Comparison of ENCODE assay signal across 1 cellular context in the genomic region with DNA sequence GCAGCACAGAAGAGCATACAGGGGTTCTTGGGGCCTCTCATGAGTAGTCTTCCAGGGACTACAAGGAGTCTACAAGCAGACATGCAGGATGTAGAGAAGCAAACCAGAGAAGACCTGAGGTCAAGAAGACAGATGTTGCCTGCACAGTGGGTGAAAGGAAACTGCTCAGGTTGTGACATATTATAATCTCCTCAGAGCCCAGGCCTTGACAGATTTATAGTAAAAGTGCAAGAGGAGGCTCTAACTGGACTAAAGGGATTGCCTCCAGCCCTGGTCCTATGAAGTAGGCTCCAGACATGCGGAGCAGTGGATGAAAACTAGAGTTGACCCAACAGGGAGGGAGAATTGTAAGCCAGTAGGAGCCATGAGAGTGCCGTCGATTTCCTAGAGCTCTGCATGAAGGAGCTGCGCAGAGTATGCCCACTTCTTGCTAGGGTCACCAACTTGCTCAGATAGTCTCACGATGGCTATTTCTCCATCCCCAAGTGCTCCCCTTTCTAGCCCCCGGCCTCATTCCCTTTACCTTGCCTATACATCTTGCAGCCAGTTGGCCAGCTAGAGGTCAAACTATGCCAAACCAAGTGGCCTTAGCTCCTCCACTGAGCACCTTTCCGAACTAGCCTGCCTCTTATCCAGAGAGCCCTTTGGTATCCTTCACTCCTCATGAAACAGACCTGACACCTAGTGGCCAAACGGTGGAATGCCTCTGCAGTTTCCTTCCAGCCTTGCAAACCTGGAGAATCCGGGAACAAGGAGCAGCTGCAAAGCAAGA.
TF ChIP-seq lines count a peak whose summit lies in the region.

No MANE protein-coding gene starts in this region.

TF ChIP-seq in HEK293, 187 proteins besides CTCF, POLR2A, EP300 and RAD21 (continued from another document):
- TF ChIP-seq, protein P1, sequence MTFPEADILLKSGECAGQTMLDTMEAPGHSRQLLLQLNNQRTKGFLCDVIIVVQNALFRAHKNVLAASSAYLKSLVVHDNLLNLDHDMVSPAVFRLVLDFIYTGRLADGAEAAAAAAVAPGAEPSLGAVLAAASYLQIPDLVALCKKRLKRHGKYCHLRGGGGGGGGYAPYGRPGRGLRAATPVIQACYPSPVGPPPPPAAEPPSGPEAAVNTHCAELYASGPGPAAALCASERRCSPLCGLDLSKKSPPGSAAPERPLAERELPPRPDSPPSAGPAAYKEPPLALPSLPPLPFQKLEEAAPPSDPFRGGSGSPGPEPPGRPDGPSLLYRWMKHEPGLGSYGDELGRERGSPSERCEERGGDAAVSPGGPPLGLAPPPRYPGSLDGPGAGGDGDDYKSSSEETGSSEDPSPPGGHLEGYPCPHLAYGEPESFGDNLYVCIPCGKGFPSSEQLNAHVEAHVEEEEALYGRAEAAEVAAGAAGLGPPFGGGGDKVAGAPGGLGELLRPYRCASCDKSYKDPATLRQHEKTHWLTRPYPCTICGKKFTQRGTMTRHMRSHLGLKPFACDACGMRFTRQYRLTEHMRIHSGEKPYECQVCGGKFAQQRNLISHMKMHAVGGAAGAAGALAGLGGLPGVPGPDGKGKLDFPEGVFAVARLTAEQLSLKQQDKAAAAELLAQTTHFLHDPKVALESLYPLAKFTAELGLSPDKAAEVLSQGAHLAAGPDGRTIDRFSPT (tag by site-specific recombination; IDR thresholded peaks at IDR 0.05) = no peak
- TF ChIP-seq SP3 (tag by site-specific recombination; IDR thresholded peaks at IDR 0.05) = no peak
- TF ChIP-seq MZF1 (tag by site-specific recombination; IDR thresholded peaks at IDR 0.05; ENCODE audit: borderline replicate concordance) = no peak
- TF ChIP-seq WT1 (tag by site-specific recombination; IDR thresholded peaks at IDR 0.05) = no peak
- TF ChIP-seq, protein P2, sequence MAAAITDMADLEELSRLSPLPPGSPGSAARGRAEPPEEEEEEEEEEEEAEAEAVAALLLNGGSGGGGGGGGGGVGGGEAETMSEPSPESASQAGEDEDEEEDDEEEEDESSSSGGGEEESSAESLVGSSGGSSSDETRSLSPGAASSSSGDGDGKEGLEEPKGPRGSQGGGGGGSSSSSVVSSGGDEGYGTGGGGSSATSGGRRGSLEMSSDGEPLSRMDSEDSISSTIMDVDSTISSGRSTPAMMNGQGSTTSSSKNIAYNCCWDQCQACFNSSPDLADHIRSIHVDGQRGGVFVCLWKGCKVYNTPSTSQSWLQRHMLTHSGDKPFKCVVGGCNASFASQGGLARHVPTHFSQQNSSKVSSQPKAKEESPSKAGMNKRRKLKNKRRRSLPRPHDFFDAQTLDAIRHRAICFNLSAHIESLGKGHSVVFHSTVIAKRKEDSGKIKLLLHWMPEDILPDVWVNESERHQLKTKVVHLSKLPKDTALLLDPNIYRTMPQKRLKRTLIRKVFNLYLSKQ (tag by site-specific recombination; IDR thresholded peaks at IDR 0.05; ENCODE audit: borderline replicate concordance) = no peak
- no peak for TF ChIP-seq ZBTB1 (tag by site-specific recombination; IDR thresholded peaks at IDR 0.05)
- peak; percentile 47; the same call in 1 of the 2 replicates for TF ChIP-seq ZBTB17 (tag by site-specific recombination; IDR thresholded peaks at IDR 0.05)
- peak; percentile 61 for TF ChIP-seq SP7 (tag by site-specific recombination; IDR thresholded peaks at IDR 0.05)
- TF ChIP-seq ZNF19 (tag by site-specific recombination; IDR thresholded peaks at IDR 0.05; ENCODE audit: low read depth) = no peak
- no peak for TF ChIP-seq KLF17 (tag by site-specific recombination; IDR thresholded peaks at IDR 0.05)
- no peak for TF ChIP-seq ZNF549 (tag by site-specific recombination; IDR thresholded peaks at IDR 0.05)
- TF ChIP-seq ZNF18 (tag by site-specific recombination; IDR thresholded peaks at IDR 0.05) = no peak
- TF ChIP-seq GLIS1 (tag by site-specific recombination; IDR thresholded peaks at IDR 0.05) = no peak
- no peak for TF ChIP-seq ZSCAN30 (tag by site-specific recombination; IDR thresholded peaks at IDR 0.05)
- TF ChIP-seq ZNF433 (tag by site-specific recombination; IDR thresholded peaks at IDR 0.05; ENCODE audit: low read depth) = no peak
- no peak for TF ChIP-seq ZSCAN4 (tag by site-specific recombination; IDR thresholded peaks at IDR 0.05)
- no peak for TF ChIP-seq ZNF596 (tag by site-specific recombination; IDR thresholded peaks at IDR 0.05)
- TF ChIP-seq ZNF2 (tag by site-specific recombination; IDR thresholded peaks at IDR 0.05) = peak; percentile 91
- TF ChIP-seq ZNF155 (tag by site-specific recombination; IDR thresholded peaks at IDR 0.05) = no peak
- TF ChIP-seq ZNF416 (tag by site-specific recombination; IDR thresholded peaks at IDR 0.05) = no peak
- TF ChIP-seq ZNF624 (tag by site-specific recombination; IDR thresholded peaks at IDR 0.05) = no peak
- TF ChIP-seq ZNF837 (tag by site-specific recombination; IDR thresholded peaks at IDR 0.05) = no peak
- TF ChIP-seq ZFP69B (tag by site-specific recombination; IDR thresholded peaks at IDR 0.05) = peak; percentile 23; the same call in 1 of the 2 replicates
- no peak for TF ChIP-seq ZNF48 (tag by site-specific recombination; IDR thresholded peaks at IDR 0.05)
- TF ChIP-seq TRIM28 (IDR thresholded peaks at IDR 0.05; ENCODE audit: borderline replicate concordance, low read length) = no peak
- no peak for TF ChIP-seq ZIC2 (tag by site-specific recombination; IDR thresholded peaks at IDR 0.05)
- no peak for TF ChIP-seq ZNF488 (tag by site-specific recombination; IDR thresholded peaks at IDR 0.05)
- TF ChIP-seq ZNF785 (tag by site-specific recombination; IDR thresholded peaks at IDR 0.05) = no peak
- no peak for TF ChIP-seq SCRT2 (tag by site-specific recombination; IDR thresholded peaks at IDR 0.05)
- TF ChIP-seq ZBTB6 (tag by site-specific recombination; IDR thresholded peaks at IDR 0.05) = no peak
- TF ChIP-seq ZNF76 (tag by site-specific recombination; IDR thresholded peaks at IDR 0.05; ENCODE audit: borderline replicate concordance, low read depth) = no peak
- TF ChIP-seq ZNF664 (tag by site-specific recombination; IDR thresholded peaks at IDR 0.05) = no peak
- peak; percentile 50 for TF ChIP-seq IKZF3 (tag by site-specific recombination; IDR thresholded peaks at IDR 0.05)
- TF ChIP-seq ZNF426 (tag by site-specific recombination; IDR thresholded peaks at IDR 0.05) = no peak
- peak; percentile 100 for TF ChIP-seq ZNF654 (tag by site-specific recombination; IDR thresholded peaks at IDR 0.05; ENCODE audit: low read depth)
- TF ChIP-seq, protein P3, sequence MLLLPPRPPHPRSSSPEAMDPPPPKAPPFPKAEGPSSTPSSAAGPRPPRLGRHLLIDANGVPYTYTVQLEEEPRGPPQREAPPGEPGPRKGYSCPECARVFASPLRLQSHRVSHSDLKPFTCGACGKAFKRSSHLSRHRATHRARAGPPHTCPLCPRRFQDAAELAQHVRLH (tag by site-specific recombination; IDR thresholded peaks at IDR 0.05) = no peak
- no peak for TF ChIP-seq BCL11A (tag by site-specific recombination; IDR thresholded peaks at IDR 0.05; ENCODE audit: low read depth)
- TF ChIP-seq ZNF791 (tag by site-specific recombination; IDR thresholded peaks at IDR 0.05) = no peak
